9 cellular contexts compared by ENCODE assay signal in the genomic region with DNA sequence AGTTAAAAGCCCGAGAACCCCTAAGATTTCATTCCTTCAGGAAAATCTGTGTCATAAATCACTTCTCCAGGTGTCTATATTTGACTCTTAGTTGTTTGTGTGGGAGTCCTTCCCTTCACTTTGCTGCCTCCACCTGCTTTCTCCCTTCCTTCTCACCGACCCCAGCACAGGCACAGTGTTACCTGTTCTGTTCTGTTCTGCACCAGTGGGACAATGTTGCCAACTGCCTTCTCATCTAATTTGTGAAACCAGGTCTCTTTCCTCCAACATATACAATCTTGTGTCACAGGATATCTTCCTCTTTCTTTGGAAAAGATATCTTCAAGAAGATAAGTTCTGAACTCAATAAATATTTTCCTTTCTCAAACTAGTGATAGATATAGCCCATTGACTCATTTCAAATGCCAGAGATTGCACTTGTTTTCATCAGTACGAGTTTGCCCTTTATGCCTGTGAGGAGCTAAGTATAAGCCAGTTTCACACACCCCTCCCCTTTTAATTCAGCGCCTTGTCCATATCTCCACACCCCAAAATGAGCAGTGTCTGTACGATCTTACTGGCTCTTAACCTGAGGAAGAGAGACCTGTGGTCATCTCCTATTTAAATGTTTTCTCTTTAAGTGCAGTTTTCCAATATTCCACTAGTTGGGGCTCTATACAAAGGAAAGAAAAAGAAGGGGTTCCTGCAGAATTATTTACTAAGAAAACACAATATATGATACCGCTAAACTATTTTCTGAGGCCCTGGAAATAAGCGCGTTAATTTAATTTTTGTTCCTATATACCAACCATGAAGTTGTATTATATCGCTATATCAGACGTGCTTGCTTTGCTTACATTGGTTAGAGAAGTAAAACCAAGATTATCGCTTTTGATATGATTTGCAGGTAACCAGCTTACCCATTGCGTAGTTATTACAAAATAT.
DNase-seq lines count a peak whose midpoint lies in the region; ATAC-seq, FAIRE-seq and TF ChIP-seq lines count a peak whose summit lies in the region.
"Had no signal": no experiment of that assay in that cellular context is flagged by ENCODE, and none has a peak within 500 bp of the region (broad histone marks: within the 10 kb centered on the region; RNA-seq: fewer than 3 reads in every experiment).

No MANE protein-coding gene starts in this region.

- TF ChIP-seq POLR2A in H54 (IDR thresholded peaks at IDR 0.05; ENCODE audit: low read depth, low read length) = no peak

- H3K4me3 ChIP-seq in GM12875 (ENCODE audit: low read depth, low read length) = no peak overlapping the region
- H3K4me3 ChIP-seq: HAP-1 had no signal

- no peak for FAIRE-seq in H54 (lab: Jason Lieb, UNC)

- no peak overlapping the region for H3K4me3 Mint-ChIP-seq in endothelial cell (ENCODE audit: unreplicated experiment)
- peak overlapping the region in 1 of 3 experiments; percentile 8 for H3K4me3 Mint-ChIP-seq in nephron

- ATAC-seq in HG03135 (IDR thresholded peaks at IDR 0.05; ENCODE audit: unreplicated experiment) = no peak

- H3K27ac Mint-ChIP-seq in endothelial cell (ENCODE audit: unreplicated experiment) (no peak overlapping the region), nephron (peak overlapping the region in 2 of 3 experiments; percentile 8 to 38)

- peak; percentile 36 for DNase-seq in AG08395 (ENCODE audit: low spot score)
- DNase-seq in LHCN-M2 (ENCODE audit: low read depth) = peak; percentile 78
- DNase-seq in SHP77 treated with DMSO at 0.1 percent for 48 hours (lab: John Stamatoyannopoulos, UW) = peak; percentile 16
- no peak for DNase-seq in endothelial cell (ENCODE audit: low spot score)
- DNase-seq in H54 (ENCODE audit: insufficient read length, low spot score) = no peak

- H3K36me3 Mint-ChIP-seq in endothelial cell (ENCODE audit: low read depth, unreplicated experiment) = no peaks in the 10 kb centered on the region
- H3K36me3 Mint-ChIP-seq in nephron (ENCODE audit: low read depth) = no peaks in the 10 kb centered on the region

- H3K27me3 Mint-ChIP-seq in endothelial cell (ENCODE audit: unreplicated experiment) (no peaks in the 10 kb centered on the region), nephron (ENCODE audit: low read depth) (peaks cover 19% of the 10 kb centered on the region)

- H3K9me3 Mint-ChIP-seq in endothelial cell (ENCODE audit: unreplicated experiment) (no peaks in the 10 kb centered on the region), nephron (no peaks in the 10 kb centered on the region)

- peaks cover 37% of the 10 kb centered on the region for H3K4me1 Mint-ChIP-seq in endothelial cell (ENCODE audit: unreplicated experiment)
- peaks cover 54% of the 10 kb centered on the region for H3K4me1 Mint-ChIP-seq in nephron

- TF ChIP-seq CTCF in GM12875 (IDR thresholded peaks at IDR 0.05; ENCODE audit: borderline replicate concordance, insufficient read depth, low read depth, low read length) (peak; percentile 53; the same call in 1 of the 2 replicates), endothelial cell (IDR thresholded peaks at IDR 0.05; ENCODE audit: unreplicated experiment) (peak; percentile 97), nephron (IDR thresholded peaks at IDR 0.05; ENCODE audit: unreplicated experiment in 3 of 3) (peak; percentile 73 to 90 (median 86))

Comparison
In these comparisons a context has a peak if more than half of its experiments do, and no peak if none do; other contexts are left out.
1. DNase-seq: peak in AG08395 (single experiment), LHCN-M2 (single experiment) and SHP77 treated with DMSO at 0.1 percent for 48 hours (single experiment); none in endothelial cell (single experiment) and H54 (single experiment).
2. Peak in every context shown above with its lines, with median percentiles within 50 percentile points of each other: CTCF ChIP-seq.